In genomic region chr19:4988770-4989251, GRCh38 we compare ENCODE assay signal across 9 cellular contexts. TPM values are rescaled to one million over a fixed set of nuclear protein-coding genes. Genes with fewer than 3 reads are reported as not detected.
DNase-seq lines count a peak whose midpoint lies in the region; ATAC-seq and TF ChIP-seq lines count a peak whose summit lies in the region.
"Had no signal": no experiment of that assay in that cellular context is flagged by ENCODE, and none has a peak within 500 bp of the region (broad histone marks: within the 10 kb centered on the region; RNA-seq: fewer than 3 reads in every experiment).

No MANE protein-coding gene starts in this region.

- H3K4me2 ChIP-seq in mesendoderm (ENCODE audit: low read length): no peak overlapping the region

- no peak overlapping the region for H4K8ac ChIP-seq in mesendoderm (ENCODE audit: low read depth, low read length)

- H2BK120ac ChIP-seq in mesendoderm (ENCODE audit: low read depth, low read length): no peak overlapping the region

- peaks cover 49 to 59% of the 10 kb centered on the region in 2 donors for H3K4me1 Mint-ChIP-seq in natural killer cell
- peaks cover 30 to 45% of the 10 kb centered on the region in 2 donors for H3K4me1 Mint-ChIP-seq in natural killer cell treated with Interleukin-12 subunit alpha and Interleukin-12 subunit beta and Interleukin-15 and Interleukin-18, amount 100 ng/mL, for 72 hours (ENCODE audit: low read depth in 2 of 2)

- peak overlapping the region; percentile 50 for H3K56ac ChIP-seq in mesendoderm (ENCODE audit: low read length)

- no peaks in the 10 kb centered on the region for H3K9me3 ChIP-seq in aorta (ENCODE audit: control insufficient read depth, low read length)
- no peaks in the 10 kb centered on the region for H3K9me3 ChIP-seq in effector memory CD4-positive, alpha-beta T cell (ENCODE audit: control insufficient read depth, low read length)

- peak overlapping the region; percentile 26 for H3K9ac ChIP-seq in mesendoderm (ENCODE audit: low read length)

- intact Hi-C loops in natural killer cell (cut with micrococcal nuclease): no loop called here
- intact Hi-C loops in aorta (cut with DNase I): no loop called here

- peaks cover 10% of the 10 kb centered on the region for H3K36me3 Mint-ChIP-seq in natural killer cell
- no peaks in the 10 kb centered on the region for H3K36me3 Mint-ChIP-seq in natural killer cell treated with Interleukin-12 subunit alpha and Interleukin-12 subunit beta and Interleukin-15 and Interleukin-18, amount 100 ng/mL, for 72 hours

- no peak overlapping the region for H2BK5ac ChIP-seq in mesendoderm (ENCODE audit: low read length)

- H3K4ac ChIP-seq in mesendoderm (ENCODE audit: low read depth, low read length): no peak overlapping the region

- no peaks in the 10 kb centered on the region for H3K27me3 Mint-ChIP-seq in natural killer cell (ENCODE audit: low read depth in 2 of 2)
- H3K27me3 Mint-ChIP-seq in natural killer cell treated with Interleukin-12 subunit alpha and Interleukin-12 subunit beta and Interleukin-15 and Interleukin-18, amount 100 ng/mL, for 72 hours: no peaks in the 10 kb centered on the region

- peak overlapping the region; percentile 74 to 81 for H3K27ac Mint-ChIP-seq in natural killer cell
- H3K27ac Mint-ChIP-seq in natural killer cell treated with Interleukin-12 subunit alpha and Interleukin-12 subunit beta and Interleukin-15 and Interleukin-18, amount 100 ng/mL, for 72 hours: no peak overlapping the region

- peaks cover 5% of the 10 kb centered on the region for H3K79me2 ChIP-seq in mesendoderm (ENCODE audit: control insufficient read depth, insufficient read depth, low read length)

- TF ChIP-seq CTCF in natural killer cell (IDR thresholded peaks at IDR 0.05): no peak
- no peak for TF ChIP-seq CTCF in epithelial cell of esophagus (IDR thresholded peaks at IDR 0.05; ENCODE audit: insufficient read depth, low read depth, low read length, missing control alignments)

- peak in 2 of 3 donors; percentile 26 to 64 for ATAC-seq in natural killer cell
- no peak for ATAC-seq in natural killer cell treated with Interleukin-12 subunit alpha and Interleukin-12 subunit beta and Interleukin-15 and Interleukin-18, amount 100 ng/mL, for 72 hours
- ATAC-seq in aorta (ENCODE audit: low FRiP score): peak; percentile 73

- H3K36me3 ChIP-seq in mesendoderm (ENCODE audit: control insufficient read depth, insufficient read depth, low read length) (no peaks in the 10 kb centered on the region), aorta (ENCODE audit: control insufficient read depth in 1 of 2, insufficient read depth in 2 of 2, low read length in 1 of 2) (no peaks in the 10 kb centered on the region)
- H3K36me3 ChIP-seq in effector memory CD4-positive, alpha-beta T cell (ENCODE audit: control insufficient read depth, insufficient read depth, low read length): no peaks in the 10 kb centered on the region

- H3K4me3 ChIP-seq in epithelial cell of esophagus (ENCODE audit: low read length) (no peak overlapping the region), mesendoderm (ENCODE audit: low read length) (no peak overlapping the region), aorta (ENCODE audit: low read length in 2 of 2) (no peak overlapping the region)
- no peak overlapping the region for H3K4me3 ChIP-seq in effector memory CD4-positive, alpha-beta T cell (ENCODE audit: insufficient read depth, low read depth, low read length, poor library complexity, severe bottlenecking)

- H3K27ac ChIP-seq in mesendoderm (ENCODE audit: low read depth, low read length): no peak overlapping the region
- H3K27ac ChIP-seq in aorta (ENCODE audit: low read depth in 1 of 2, low read length in 2 of 2): no peak overlapping the region
- no peak overlapping the region for H3K27ac ChIP-seq in effector memory CD4-positive, alpha-beta T cell (ENCODE audit: insufficient read depth, low read length, poor library complexity, severe bottlenecking)

- no peak overlapping the region for H3K23ac ChIP-seq in mesendoderm (ENCODE audit: low read length)

- H3K4me3 Mint-ChIP-seq in natural killer cell: peak overlapping the region; percentile 59
- no peak overlapping the region for H3K4me3 Mint-ChIP-seq in natural killer cell treated with Interleukin-12 subunit alpha and Interleukin-12 subunit beta and Interleukin-15 and Interleukin-18, amount 100 ng/mL, for 72 hours

- no peak overlapping the region for H2BK15ac ChIP-seq in mesendoderm (replicated peaks; ENCODE audit: low read depth)

- H2AK5ac ChIP-seq in mesendoderm (ENCODE audit: low read length): no peak overlapping the region

- H3K9me3 Mint-ChIP-seq in natural killer cell: peaks cover 0 to 2% of the 10 kb centered on the region in 2 donors
- H3K9me3 Mint-ChIP-seq in natural killer cell treated with Interleukin-12 subunit alpha and Interleukin-12 subunit beta and Interleukin-15 and Interleukin-18, amount 100 ng/mL, for 72 hours: no peaks in the 10 kb centered on the region

- H3K27me3 ChIP-seq in mesendoderm (ENCODE audit: insufficient read depth, low read length, poor library complexity) (no peaks in the 10 kb centered on the region), aorta (ENCODE audit: control insufficient read depth in 1 of 2, insufficient read depth in 2 of 2, low read length in 1 of 2) (no peaks in the 10 kb centered on the region)
- no peaks in the 10 kb centered on the region for H3K27me3 ChIP-seq in effector memory CD4-positive, alpha-beta T cell (replicated peaks; ENCODE audit: control insufficient read depth, insufficient read depth, low read length, poor library complexity, severe bottlenecking)

- DNase-seq in natural killer cell (no peak), epithelial cell of esophagus (ENCODE audit: low read depth) (peak; percentile 18), mesendoderm (peak; percentile 93), aorta (peak; percentile 84 to 92), NCI-H748 treated with DMSO at 0.1 percent for 48 hours (lab: John Stamatoyannopoulos, UW) (no peak), T-helper 9 cell (no peak)
- no peak for DNase-seq in natural killer cell treated with Interleukin-12 subunit alpha and Interleukin-12 subunit beta and Interleukin-15 and Interleukin-18, amount 100 ng/mL, for 72 hours (ENCODE audit: low spot score)
- no peak for DNase-seq in effector memory CD4-positive, alpha-beta T cell
- DNase-seq: activated CD4-positive, CD25-positive, alpha-beta regulatory T cell had no signal

- peaks cover 2% of the 10 kb centered on the region for H3K4me1 ChIP-seq in mesendoderm (ENCODE audit: control insufficient read depth, low read depth, low read length)
- H3K4me1 ChIP-seq in aorta (ENCODE audit: control insufficient read depth in 1 of 2, insufficient read depth in 2 of 2, low read length in 2 of 2): no peaks in the 10 kb centered on the region
- no peaks in the 10 kb centered on the region for H3K4me1 ChIP-seq in effector memory CD4-positive, alpha-beta T cell (ENCODE audit: control insufficient read depth, insufficient read depth, low read length, poor library complexity, severe bottlenecking)

- no peak overlapping the region for H3K18ac ChIP-seq in mesendoderm (ENCODE audit: low read length)

- no peak overlapping the region for H4K5ac ChIP-seq in mesendoderm (ENCODE audit: low read length)

- peaks cover 12% of the 10 kb centered on the region for H3K79me1 ChIP-seq in mesendoderm (ENCODE audit: low read length)

- WGBS in mesendoderm (ENCODE audit: extremely low coverage, insufficient coverage, low lambda C conversion rate): no CpG with 5 or more reads among the region's 13 CpGs
- 11 to 12% methylated on average over 13 of the region's 13 CpGs for WGBS in aorta, 2 donors

RNA-seq across cellular contexts. Expression of gene KDM4B, which starts 19.9 kb away (rescaled TPM):
- 10 to 100 TPM; 68.0 to 73.5 (median 68.1) TPM for total RNA-seq in natural killer cell
- total RNA-seq in natural killer cell treated with Interleukin-12 subunit alpha and Interleukin-12 subunit beta and Interleukin-15 and Interleukin-18, amount 100 ng/mL, for 72 hours: 10 to 100 TPM; 57.0 to 63.1 TPM
- polyA plus RNA-seq in mesendoderm (2013, experiment 1 of 2): 8.5 TPM
- 8.4 TPM for polyA plus RNA-seq in mesendoderm (2013, experiment 2 of 2)
- total RNA-seq in aorta: 10 to 100 TPM; 37.5 to 58.1 TPM
- 10 to 100 TPM in 1 of 2 donors, 1 to 10 TPM in 1; 4.4 to 14.1 TPM for polyA plus RNA-seq in aorta

Comparison
In these comparisons a context has a peak if more than half of its experiments do, and no peak if none do; other contexts are left out.
1. ATAC-seq: peak in natural killer cell (2 of 3) and aorta (single experiment); none in natural killer cell treated with Interleukin-12 subunit alpha and Interleukin-12 subunit beta and Interleukin-15 and Interleukin-18, amount 100 ng/mL, for 72 hours (0 of 2).
2. H3K27ac Mint-ChIP-seq: peak in natural killer cell (2 of 2); none in natural killer cell treated with Interleukin-12 subunit alpha and Interleukin-12 subunit beta and Interleukin-15 and Interleukin-18, amount 100 ng/mL, for 72 hours (0 of 2).
3. DNase-seq: peak in epithelial cell of esophagus (single experiment), mesendoderm (single experiment) and aorta (2 of 2); none in natural killer cell (single experiment), natural killer cell treated with Interleukin-12 subunit alpha and Interleukin-12 subunit beta and Interleukin-15 and Interleukin-18, amount 100 ng/mL, for 72 hours (single experiment), NCI-H748 treated with DMSO at 0.1 percent for 48 hours (single experiment), effector memory CD4-positive, alpha-beta T cell (0 of 3) and T-helper 9 cell (single experiment).